In the genomic region with DNA sequence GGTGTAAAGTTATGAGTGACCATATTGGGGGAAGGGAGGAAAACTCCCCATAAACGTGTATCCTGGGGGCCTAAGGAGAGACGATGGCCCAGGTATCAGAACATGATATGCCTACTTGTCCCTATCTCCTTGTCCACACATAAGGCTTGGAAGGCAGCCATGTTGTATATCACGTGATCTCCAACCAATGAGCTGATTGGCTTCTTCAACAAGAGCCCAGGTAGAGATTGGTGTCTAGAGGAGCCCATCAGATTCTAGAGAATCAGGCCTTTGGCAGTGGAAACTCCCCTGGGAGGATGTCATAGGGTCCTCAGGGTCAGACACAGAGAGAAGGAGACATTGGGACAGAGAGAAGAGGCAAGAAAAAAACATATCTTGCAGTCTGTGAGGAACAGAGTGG, we compare ENCODE assay signal across 9 cellular contexts. TPM values are rescaled to one million over a fixed set of nuclear protein-coding genes. Genes with fewer than 3 reads are reported as not detected.
DNase-seq lines count a peak whose midpoint lies in the region; ATAC-seq, FAIRE-seq and TF ChIP-seq lines count a peak whose summit lies in the region.
"Not testable (repeated sequence)": the region's sequence is repeated elsewhere in the genome, so short reads cannot be mapped to it uniquely, and the experiment has no call there.
"Had no signal": no experiment of that assay in that cellular context is flagged by ENCODE, and none has a peak within 500 bp of the region (broad histone marks: within the 10 kb centered on the region; RNA-seq: fewer than 3 reads in every experiment).

No MANE protein-coding gene starts in this region.

- not testable (repeated sequence) for TF ChIP-seq RAD21 in Ishikawa (IDR thresholded peaks at IDR 0.05; ENCODE audit: low read depth); K562 (CRISPR knock-in tag; conservative IDR thresholded peaks at IDR 0.05 in 1 of 2, IDR thresholded peaks at IDR 0.05 in 1 of 2)

- not testable (repeated sequence) for H3K9ac ChIP-seq in K562 (ENCODE audit: insufficient read depth in 1 of 2, low read depth in 2 of 2, low read length in 2 of 2)

- ATAC-seq in K562 = peak; percentile 58; the same call in 2 of the 3 replicates
- not testable (repeated sequence) for ATAC-seq in stimulated activated effector memory CD8-positive, alpha-beta T cell treated with anti-CD3 and anti-CD28 coated beads, Interleukin-12 subunit alpha, Interleukin-12 subunit beta, amount 100 ng/mL, for 72 hours

- H3K4me1 ChIP-seq in OCI-LY7 (ENCODE audit: insufficient read depth, low read length, poor library complexity, severe bottlenecking); K562 (replicated peaks in 1 of 2; ENCODE audit: control insufficient read depth in 2 of 2, insufficient read depth in 2 of 2, low read length in 2 of 2): not testable (repeated sequence)

- TF ChIP-seq EP300 in Ishikawa (IDR thresholded peaks at IDR 0.05; ENCODE audit: borderline replicate concordance); K562 (IDR thresholded peaks at IDR 0.05; ENCODE audit: low read length): not testable (repeated sequence)

- H3K9me2 ChIP-seq in OCI-LY7 (ENCODE audit: insufficient read depth, low read length) = not testable (repeated sequence)

- intact Hi-C loops in OCI-LY7 (cut with micrococcal nuclease; ENCODE audit: unreplicated experiment); K562 (cut with micrococcal nuclease): not testable (repeated sequence)

- POLR2A ChIA-PET in OCI-LY7 (lab: Charles Lee); K562 (lab: Yijun Ruan, JAX): not testable (repeated sequence)

- in situ Hi-C loops in K562 (cut with MboI) = not testable (repeated sequence)

- TF ChIP-seq POLR2A in K562 (conservative IDR thresholded peaks at IDR 0.05) = not testable (repeated sequence)

- H3K27ac ChIP-seq in OCI-LY7 (ENCODE audit: low read depth, low read length, poor library complexity, severe bottlenecking); K562 (ENCODE audit: extremely low read depth, low read depth, low read length): not testable (repeated sequence)

- peak overlapping the region; percentile 46; the same call in 1 of the 2 replicates for H2AFZ ChIP-seq in OCI-LY7 (ENCODE audit: low read length)
- not testable (repeated sequence) for H2AFZ ChIP-seq in K562 (ENCODE audit: low read depth, low read length)

- H3K27ac Mint-ChIP-seq in stimulated activated effector memory CD8-positive, alpha-beta T cell treated with anti-CD3 and anti-CD28 coated beads, Interleukin-12 subunit alpha, Interleukin-12 subunit beta, amount 100 ng/mL, for 72 hours = peak overlapping the region; percentile 41

- not testable (repeated sequence) for H3K4me3 ChIP-seq in GM12865 (ENCODE audit: low read depth, low read length); OCI-LY7 (ENCODE audit: low read depth, low read length, poor library complexity, severe bottlenecking); K562

- TF ChIP-seq CTCF in GM12865 (IDR thresholded peaks at IDR 0.05; ENCODE audit: insufficient read depth, low read depth, low read length, missing control alignments); OCI-LY7 (conservative IDR thresholded peaks at IDR 0.05; ENCODE audit: low read length); K562 (IDR thresholded peaks at IDR 0.05 in 2 of 3, conservative IDR thresholded peaks at IDR 0.05 in 1 of 3; ENCODE audit: insufficient read depth in 2 of 3, low read depth in 1 of 3, low read length in 3 of 3): not testable (repeated sequence)

- not testable (repeated sequence) for BruUV-seq in OCI-LY7 (replicated peaks; lab: Mats Ljungman, UMichigan); K562 (replicated peaks; lab: Mats Ljungman, UMichigan)

- not testable (repeated sequence) for H3K9me3 ChIP-seq in OCI-LY7 (ENCODE audit: low read length); K562 (replicated peaks; ENCODE audit: control insufficient read depth, insufficient read depth, low read depth, low read length)

- not testable (repeated sequence) for H3K36me3 ChIP-seq in OCI-LY7 (ENCODE audit: insufficient read depth, low read length); K562 (ENCODE audit: control insufficient read depth, insufficient read depth, low read length)

- H3K9me3 Mint-ChIP-seq in stimulated activated effector memory CD8-positive, alpha-beta T cell treated with anti-CD3 and anti-CD28 coated beads, Interleukin-12 subunit alpha, Interleukin-12 subunit beta, amount 100 ng/mL, for 72 hours = not testable (repeated sequence)

- not testable (repeated sequence) for H3K79me2 ChIP-seq in OCI-LY7 (ENCODE audit: insufficient read depth, low read depth, low read length); K562 (ENCODE audit: control insufficient read depth, insufficient read depth, low read length)

- FAIRE-seq in K562 (lab: Jason Lieb, UNC) = peak; percentile 29

- not testable (repeated sequence) for H3K27me3 ChIP-seq in K562 (ENCODE audit: control insufficient read depth in 2 of 2, insufficient read depth in 2 of 2, low read length in 2 of 2)

- H4K20me1 ChIP-seq in OCI-LY7 (ENCODE audit: insufficient read depth, low read length); K562 (replicated peaks; ENCODE audit: control insufficient read depth, insufficient read depth, low read length): not testable (repeated sequence)

- H3K9me1 ChIP-seq in K562 (ENCODE audit: control insufficient read depth, insufficient read depth, low read length) = not testable (repeated sequence)

- 0% methylated on average over 1 of the region's 3 CpGs for WGBS in K562 (ENCODE audit: insufficient coverage, low coverage, missing lambda C conversion rate)

- H3K4me3 Mint-ChIP-seq in stimulated activated effector memory CD8-positive, alpha-beta T cell treated with anti-CD3 and anti-CD28 coated beads, Interleukin-12 subunit alpha, Interleukin-12 subunit beta, amount 100 ng/mL, for 72 hours = not testable (repeated sequence)

- H3K4me1 Mint-ChIP-seq in stimulated activated effector memory CD8-positive, alpha-beta T cell treated with anti-CD3 and anti-CD28 coated beads, Interleukin-12 subunit alpha, Interleukin-12 subunit beta, amount 100 ng/mL, for 72 hours = not testable (repeated sequence)

- CTCF ChIA-PET in OCI-LY7 (lab: Charles Lee; ENCODE audit: unreplicated experiment); K562 (lab: Yijun Ruan, JAX; ENCODE audit: low intra/inter-chr PET ratio): not testable (repeated sequence)

- DNase-seq in GM12865 (ENCODE audit: low read depth) (peak; percentile 31), NCI-H2029 (lab: John Stamatoyannopoulos, UW) (peak; percentile 33)
- DNase-seq in OCI-LY7 (ENCODE audit: low spot score); K562 (ENCODE audit: extremely low read depth in 1 of 4, low spot score in 3 of 4); stimulated activated effector memory CD8-positive, alpha-beta T cell treated with anti-CD3 and anti-CD28 coated beads, Interleukin-12 subunit alpha, Interleukin-12 subunit beta, amount 100 ng/mL, for 72 hours (ENCODE audit: low spot score in 2 of 2): not testable (repeated sequence)

- H3K36me3 Mint-ChIP-seq in stimulated activated effector memory CD8-positive, alpha-beta T cell treated with anti-CD3 and anti-CD28 coated beads, Interleukin-12 subunit alpha, Interleukin-12 subunit beta, amount 100 ng/mL, for 72 hours = not testable (repeated sequence)

- not testable (repeated sequence) for H3K4me2 ChIP-seq in OCI-LY7 (ENCODE audit: low read length); K562 (ENCODE audit: insufficient read depth, low read length)

RNA-seq across cellular contexts. Expression of a gene that starts 13.6 kb away (rescaled TPM):
- total RNA-seq in OCI-LY7 (2014; rRNA removed; shearing (Covaris generic)) = not detected in 2 replicates
- total RNA-seq in OCI-LY7 (2022) (not detected in 2 replicates), K562 (2014; rRNA removed) (not detected in 2 replicates), K562 (2014; rRNA removed; fragmentation: Illumina TruSeq; extraction: Trizol) (not detected in 2 replicates), K562 (2015; rRNA removed; fragmentation: Illumina TruSeq; extraction: Trizol) (not detected in 2 replicates), K562 (2021) (not detected in 2 replicates)
- total RNA-seq in K562 (2011; cell fraction: chromatin; rRNA removed; ENCODE audit: low replicate concordance) = not detected in 2 replicates
- 0.33 TPM in 1 of 2 replicates, not detected in the other for total RNA-seq in K562 (2011; cell fraction: nucleolus; rRNA removed)
- not detected in 2 replicates for total RNA-seq in K562 (2011; cell fraction: nucleoplasm; rRNA removed)
- polyA plus RNA-seq in K562 (2011; rRNA removed) (not detected in 2 replicates), K562 (2014; fragmentation: Illumina TruSeq; extraction: Trizol) (not detected in 2 replicates), K562 (2014; fragmentation: Nextera tagmentation; extraction: Ambion mirVana) (not detected), K562 (2014; rRNA removed) (not detected in 2 replicates)
- not detected in 2 replicates for polyA plus RNA-seq in K562 (2011; cell fraction: cytosol; rRNA removed)
- polyA plus RNA-seq in K562 (2011; cell fraction: nucleus; rRNA removed) = 0.23 TPM in 1 of 2 replicates, not detected in the other
- polyA plus RNA-seq in K562 (2012) = not detected in 2 replicates
- not detected in 2 replicates for polyA minus RNA-seq in K562 (2011; rRNA and poly(A)+ RNA removed)
- 1.3 TPM in 1 of 2 replicates, not detected in the other for polyA minus RNA-seq in K562 (2011; cell fraction: cytosol; rRNA and poly(A)+ RNA removed)
- not detected in 2 replicates for polyA minus RNA-seq in K562 (2011; cell fraction: nucleus; rRNA and poly(A)+ RNA removed)
- total RNA-seq: CD4-positive, alpha-beta memory T cell; G401 had no signal
- polyA plus RNA-seq: CD4-positive, alpha-beta memory T cell had no signal

RNA-seq across cellular contexts. Expression of a gene that starts 19.3 kb away (rescaled TPM):
- 2.4 and 4.6 TPM in 2 replicates for total RNA-seq in OCI-LY7 (2014; rRNA removed; shearing (Covaris generic))
- total RNA-seq in OCI-LY7 (2022) = 3.7 and 4.1 TPM in 2 replicates
- total RNA-seq in K562 (2011; cell fraction: chromatin; rRNA removed; ENCODE audit: low replicate concordance) = 0.21 and 0.46 TPM in 2 replicates
- total RNA-seq in K562 (2011; cell fraction: nucleolus; rRNA removed) = 0.33 TPM in 1 of 2 replicates, not detected in the other
- total RNA-seq in K562 (2011; cell fraction: nucleoplasm; rRNA removed) = 0.37 TPM in 1 of 2 replicates, not detected in the other
- total RNA-seq in K562 (2014; rRNA removed) = 0.59 and 0.94 TPM in 2 replicates
- not detected in 2 replicates for total RNA-seq in K562 (2014; rRNA removed; fragmentation: Illumina TruSeq; extraction: Trizol)
- total RNA-seq in K562 (2015; rRNA removed; fragmentation: Illumina TruSeq; extraction: Trizol) = not detected in 2 replicates
- not detected in 2 replicates for total RNA-seq in K562 (2021)
- polyA plus RNA-seq in K562 (2011; rRNA removed) = 0.08 and 0.15 TPM in 2 replicates
- not detected in 2 replicates for polyA plus RNA-seq in K562 (2011; cell fraction: cytosol; rRNA removed)
- 0.17 and 0.20 TPM in 2 replicates for polyA plus RNA-seq in K562 (2011; cell fraction: nucleus; rRNA removed)
- 5.1 and 6.3 TPM in 2 replicates for polyA plus RNA-seq in K562 (2012)
- polyA plus RNA-seq in K562 (2014; fragmentation: Illumina TruSeq; extraction: Trizol) = not detected in 2 replicates
- 1 to 10 TPM in 1 of 2 experiments, under 1 TPM in 1; 0.87 to 1.7 TPM for polyA plus RNA-seq in K562 (2014; fragmentation: Nextera tagmentation; extraction: Ambion mirVana)
- polyA plus RNA-seq in K562 (2014; rRNA removed) = 0.05 and 0.30 TPM in 2 replicates
- not detected in 2 replicates for polyA minus RNA-seq in K562 (2011; rRNA and poly(A)+ RNA removed)
- polyA minus RNA-seq in K562 (2011; cell fraction: cytosol; rRNA and poly(A)+ RNA removed) = not detected in 2 replicates
- polyA minus RNA-seq in K562 (2011; cell fraction: nucleus; rRNA and poly(A)+ RNA removed) = not detected in 2 replicates
- total RNA-seq: G401 had no signal

RNA-seq across cellular contexts. Expression of a gene that starts 26.9 kb away (rescaled TPM):
- 168 and 252 TPM in 2 replicates for total RNA-seq in OCI-LY7 (2014; rRNA removed; shearing (Covaris generic))
- total RNA-seq in OCI-LY7 (2022) (161 and 182 TPM in 2 replicates), K562 (2014; rRNA removed) (173 and 205 TPM in 2 replicates), K562 (2014; rRNA removed; fragmentation: Illumina TruSeq; extraction: Trizol) (63.2 and 65.8 TPM in 2 replicates), K562 (2015; rRNA removed; fragmentation: Illumina TruSeq; extraction: Trizol) (48.4 and 61.0 TPM in 2 replicates), K562 (2021) (127 and 136 TPM in 2 replicates)
- total RNA-seq in K562 (2011; cell fraction: chromatin; rRNA removed; ENCODE audit: low replicate concordance) = 42.1 and 59.0 TPM in 2 replicates
- 56.4 and 60.1 TPM in 2 replicates for total RNA-seq in K562 (2011; cell fraction: nucleolus; rRNA removed)
- 58.1 and 60.2 TPM in 2 replicates for total RNA-seq in K562 (2011; cell fraction: nucleoplasm; rRNA removed)
- polyA plus RNA-seq in K562 (2011; rRNA removed) (159 and 170 TPM in 2 replicates), K562 (2014; fragmentation: Illumina TruSeq; extraction: Trizol) (24.0 and 45.8 TPM in 2 replicates), K562 (2014; fragmentation: Nextera tagmentation; extraction: Ambion mirVana) (10 to 100 TPM; 25.0 to 31.8 TPM), K562 (2014; rRNA removed) (209 and 281 TPM in 2 replicates)
- 165 and 353 TPM in 2 replicates for polyA plus RNA-seq in K562 (2011; cell fraction: cytosol; rRNA removed)
- polyA plus RNA-seq in K562 (2011; cell fraction: nucleus; rRNA removed) = 140 and 197 TPM in 2 replicates
- 120 and 196 TPM in 2 replicates for polyA plus RNA-seq in K562 (2012)
- 16.1 and 17.2 TPM in 2 replicates for polyA minus RNA-seq in K562 (2011; rRNA and poly(A)+ RNA removed)
- polyA minus RNA-seq in K562 (2011; cell fraction: cytosol; rRNA and poly(A)+ RNA removed) = 30.7 and 47.4 TPM in 2 replicates
- polyA minus RNA-seq in K562 (2011; cell fraction: nucleus; rRNA and poly(A)+ RNA removed) = 18.3 and 21.0 TPM in 2 replicates
- total RNA-seq: G401 had no signal

RNA-seq across cellular contexts. Expression of a gene that starts 32.6 kb away (rescaled TPM):
- total RNA-seq in OCI-LY7 (2014; rRNA removed; shearing (Covaris generic)) = not detected in 2 replicates
- total RNA-seq in OCI-LY7 (2022) (not detected in 2 replicates), K562 (2014; rRNA removed) (not detected in 2 replicates), K562 (2014; rRNA removed; fragmentation: Illumina TruSeq; extraction: Trizol) (not detected in 2 replicates), K562 (2015; rRNA removed; fragmentation: Illumina TruSeq; extraction: Trizol) (not detected in 2 replicates), K562 (2021) (not detected in 2 replicates)
- total RNA-seq in K562 (2011; cell fraction: chromatin; rRNA removed; ENCODE audit: low replicate concordance) = not detected in 2 replicates
- total RNA-seq in K562 (2011; cell fraction: nucleolus; rRNA removed) = not detected in 2 replicates
- total RNA-seq in K562 (2011; cell fraction: nucleoplasm; rRNA removed) = not detected in 2 replicates
- polyA plus RNA-seq in K562 (2011; rRNA removed) (not detected in 2 replicates), K562 (2014; fragmentation: Illumina TruSeq; extraction: Trizol) (not detected in 2 replicates), K562 (2014; fragmentation: Nextera tagmentation; extraction: Ambion mirVana) (not detected), K562 (2014; rRNA removed) (not detected in 2 replicates)
- polyA plus RNA-seq in K562 (2011; cell fraction: cytosol; rRNA removed) = not detected in 2 replicates
- polyA plus RNA-seq in K562 (2011; cell fraction: nucleus; rRNA removed) = not detected in 2 replicates
- not detected in 2 replicates for polyA plus RNA-seq in K562 (2012)
- polyA minus RNA-seq in K562 (2011; rRNA and poly(A)+ RNA removed) = not detected in 2 replicates
- polyA minus RNA-seq in K562 (2011; cell fraction: cytosol; rRNA and poly(A)+ RNA removed) = not detected in 2 replicates
- not detected in 2 replicates for polyA minus RNA-seq in K562 (2011; cell fraction: nucleus; rRNA and poly(A)+ RNA removed)
- total RNA-seq: CD4-positive, alpha-beta memory T cell; Daoy; G401 had no signal
- polyA plus RNA-seq: CD4-positive, alpha-beta memory T cell had no signal

RNA-seq across cellular contexts. Expression of a gene that starts 53.2 kb away (rescaled TPM):
- 861 and 1,440 TPM in 2 replicates for total RNA-seq in OCI-LY7 (2014; rRNA removed; shearing (Covaris generic))
- 1,078 and 1,202 TPM in 2 replicates for total RNA-seq in OCI-LY7 (2022)
- 4.1 and 17.1 TPM in 2 replicates for total RNA-seq in K562 (2011; cell fraction: chromatin; rRNA removed; ENCODE audit: low replicate concordance)
- total RNA-seq in K562 (2011; cell fraction: nucleolus; rRNA removed) = 95.8 and 97.4 TPM in 2 replicates
- total RNA-seq in K562 (2011; cell fraction: nucleoplasm; rRNA removed) = 23.6 and 36.7 TPM in 2 replicates
- total RNA-seq in K562 (2014; rRNA removed) = 440 and 672 TPM in 2 replicates
- 5.4 and 7.4 TPM in 2 replicates for total RNA-seq in K562 (2014; rRNA removed; fragmentation: Illumina TruSeq; extraction: Trizol)
- 253 and 254 TPM in 2 replicates for total RNA-seq in K562 (2015; rRNA removed; fragmentation: Illumina TruSeq; extraction: Trizol)
- total RNA-seq in K562 (2021) = 666 and 724 TPM in 2 replicates
- polyA plus RNA-seq in K562 (2011; rRNA removed) = 193 and 230 TPM in 2 replicates
- 337 and 1,426 TPM in 2 replicates for polyA plus RNA-seq in K562 (2011; cell fraction: cytosol; rRNA removed)
- 207 and 222 TPM in 2 replicates for polyA plus RNA-seq in K562 (2011; cell fraction: nucleus; rRNA removed)
- polyA plus RNA-seq in K562 (2012) = 377 and 537 TPM in 2 replicates
- polyA plus RNA-seq in K562 (2014; fragmentation: Illumina TruSeq; extraction: Trizol) = 31.1 and 74.5 TPM in 2 replicates
- polyA plus RNA-seq in K562 (2014; fragmentation: Nextera tagmentation; extraction: Ambion mirVana) = 10 to 100 TPM; 23.0 to 67.2 TPM
- 537 and 538 TPM in 2 replicates for polyA plus RNA-seq in K562 (2014; rRNA removed)
- polyA minus RNA-seq in K562 (2011; rRNA and poly(A)+ RNA removed) = 8.4 and 13.6 TPM in 2 replicates
- polyA minus RNA-seq in K562 (2011; cell fraction: cytosol; rRNA and poly(A)+ RNA removed) = 207 and 412 TPM in 2 replicates
- polyA minus RNA-seq in K562 (2011; cell fraction: nucleus; rRNA and poly(A)+ RNA removed) = 52.9 and 75.3 TPM in 2 replicates
- total RNA-seq: G401 had no signal
